8 cellular contexts compared by ENCODE assay signal in genomic region chr9:136544549-136545064, GRCh38. TPM values are rescaled to one million over a fixed set of nuclear protein-coding genes. Genes with fewer than 3 reads are reported as not detected.
A peak's percentile ranks its signal among the peaks of the same experiment; 100 is the strongest.
DNase-seq lines count a peak whose midpoint lies in the region; ATAC-seq and TF ChIP-seq lines count a peak whose summit lies in the region.

No MANE protein-coding gene starts in this region.

- TF ChIP-seq EP300 in sigmoid colon (IDR thresholded peaks at IDR 0.05): no peak

- ATAC-seq in SK-N-SH treated with all-trans-retinoic acid at 6 μM for 48 hours: peak; percentile 11; the same call in 2 of the 3 replicates
- ATAC-seq in HG02678 (IDR thresholded peaks at IDR 0.05; ENCODE audit: unreplicated experiment): no peak
- ATAC-seq in GM18858 (IDR thresholded peaks at IDR 0.05; ENCODE audit: unreplicated experiment): no peak

- no peak overlapping the region for H3K27ac ChIP-seq in iPS DF 6.9 (ENCODE audit: low read length)
- peak overlapping the region; percentile 95 to 100 (median 96) for H3K27ac ChIP-seq in sigmoid colon

- H3K9me3 ChIP-seq in iPS DF 6.9 (ENCODE audit: control insufficient read depth, insufficient read depth, low read length) (no peaks in the 10 kb centered on the region), sigmoid colon (no peaks in the 10 kb centered on the region)

- intact Hi-C loops in sigmoid colon (cut with DNase I): loop anchor here (5.0 kb wide), 4 partner anchors 33 to 452 kb away; no protein-coding TSS in a partner anchor

- in situ Hi-C loops in astrocyte of the cerebellum (cut with HindIII; ENCODE audit: low sequenced_read_pairs): no loop called here

- H3K27me3 ChIP-seq in iPS DF 6.9 (ENCODE audit: control insufficient read depth, insufficient read depth, low read length) (no peaks in the 10 kb centered on the region), sigmoid colon (no peaks in the 10 kb centered on the region)

- peak; percentile 63 for DNase-seq in GM19238 (ENCODE audit: insufficient read length, low spot score)
- no peak for DNase-seq in astrocyte of the cerebellum (ENCODE audit: low read depth)
- DNase-seq in iPS DF 6.9 (ENCODE audit: low read depth, low spot score): no peak
- DNase-seq in sigmoid colon: peak; percentile 87
- DNase-seq in NCI-H2196 treated with DMSO at 0.1 percent for 48 hours (lab: John Stamatoyannopoulos, UW; ENCODE audit: unreplicated experiment): no peak

- no peak for TF ChIP-seq POLR2A in sigmoid colon (IDR thresholded peaks at IDR 0.05)

- H3K4me3 ChIP-seq in astrocyte of the cerebellum (ENCODE audit: low read depth, low read length): peak overlapping the region; percentile 65
- peak overlapping the region; percentile 69; the same call in 1 of the 2 replicates for H3K4me3 ChIP-seq in iPS DF 6.9 (ENCODE audit: low read length)
- peak overlapping the region; percentile 82 to 98 (median 90) for H3K4me3 ChIP-seq in sigmoid colon

- TF ChIP-seq CTCF in astrocyte of the cerebellum (IDR thresholded peaks at IDR 0.05; ENCODE audit: low read depth, low read length, missing control alignments): no peak
- TF ChIP-seq CTCF in sigmoid colon (IDR thresholded peaks at IDR 0.05): no peak

- H3K36me3 ChIP-seq in iPS DF 6.9 (ENCODE audit: control insufficient read depth, insufficient read depth, low read length) (peaks cover 7% of the 10 kb centered on the region; the same call in 1 of the 2 replicates), sigmoid colon (peaks cover 0 to 17% (median 2%) of the 10 kb centered on the region in 4 donors)

- H3K4me1 ChIP-seq in iPS DF 6.9 (ENCODE audit: control insufficient read depth, insufficient read depth, low read length) (peaks cover 18% of the 10 kb centered on the region), sigmoid colon (peaks cover 0 to 86% (median 78%) of the 10 kb centered on the region in 4 donors)

- no CpG with 5 or more reads among the region's 40 CpGs for WGBS in iPS DF 6.9 (ENCODE audit: insufficient coverage, insufficient read length)
- 0 to 1% methylated on average over 40 of the region's 40 CpGs for WGBS in sigmoid colon, 2 donors

TF ChIP-seq in SK-N-SH treated with all-trans-retinoic acid at 6 μM for 48 hours, 23 proteins besides CTCF, POLR2A, EP300 and RAD21:
- TF ChIP-seq TSHZ2 (CRISPR knock-in tag; IDR thresholded peaks at IDR 0.05): no peak
- TF ChIP-seq POU6F1 (CRISPR knock-in tag; IDR thresholded peaks at IDR 0.05; ENCODE audit: borderline replicate concordance, low read depth): no peak
- TF ChIP-seq CREB5 (CRISPR knock-in tag; IDR thresholded peaks at IDR 0.05; ENCODE audit: low read depth): no peak
- no peak for TF ChIP-seq ISL1 (CRISPR knock-in tag; IDR thresholded peaks at IDR 0.05)
- TF ChIP-seq ZFP3 (CRISPR knock-in tag; IDR thresholded peaks at IDR 0.05): no peak
- no peak for TF ChIP-seq TCF4 (CRISPR knock-in tag; IDR thresholded peaks at IDR 0.05; ENCODE audit: borderline replicate concordance)
- TF ChIP-seq ZNF70 (CRISPR knock-in tag; IDR thresholded peaks at IDR 0.05): no peak
- no peak for TF ChIP-seq ZC3H10 (CRISPR knock-in tag; IDR thresholded peaks at IDR 0.05)
- TF ChIP-seq ESRRG (CRISPR knock-in tag; IDR thresholded peaks at IDR 0.05): no peak
- TF ChIP-seq CSDC2 (CRISPR knock-in tag; IDR thresholded peaks at IDR 0.05): no peak
- no peak for TF ChIP-seq ZNF8 (CRISPR knock-in tag; IDR thresholded peaks at IDR 0.05)
- TF ChIP-seq GLIS3 (CRISPR knock-in tag; IDR thresholded peaks at IDR 0.05): no peak
- TF ChIP-seq SNAI2 (CRISPR knock-in tag; IDR thresholded peaks at IDR 0.05): no peak
- no peak for TF ChIP-seq TOX (CRISPR knock-in tag; IDR thresholded peaks at IDR 0.05; ENCODE audit: borderline replicate concordance)
- no peak for TF ChIP-seq PPARA (CRISPR knock-in tag; IDR thresholded peaks at IDR 0.05; ENCODE audit: borderline replicate concordance)

RNA-seq across cellular contexts. Expression of gene NOTCH1, which starts 1.2 kb away (rescaled TPM):
- 10 to 100 TPM; 16.6 to 36.0 (median 31.8) TPM for total RNA-seq in sigmoid colon
- 10 to 100 TPM in 1 of 3 donors, 1 to 10 TPM in 2; 1.8 to 30.8 (median 3.7) TPM for polyA plus RNA-seq in sigmoid colon

Comparison
In these comparisons a context has a peak if more than half of its experiments do, and no peak if none do; other contexts are left out.
1. DNase-seq: peak in GM19238 (single experiment) and sigmoid colon (single experiment); none in astrocyte of the cerebellum (single experiment), iPS DF 6.9 (single experiment) and NCI-H2196 treated with DMSO at 0.1 percent for 48 hours (single experiment).
2. Peak in every context shown above with its lines, with median percentiles within 50 percentile points of each other: H3K4me3 ChIP-seq.